ENCODE assay signal across 7 cellular contexts in genomic region chr10:34798654-34799053, GRCh38. TPM values are rescaled to one million over a fixed set of nuclear protein-coding genes. Genes with fewer than 3 reads are reported as not detected.
"Had no signal": no experiment of that assay in that cellular context is flagged by ENCODE, and none has a peak within 500 bp of the region (broad histone marks: within the 10 kb centered on the region; RNA-seq: fewer than 3 reads in every experiment).

No MANE protein-coding gene starts in this region.

- ATAC-seq: K562 had no signal

- H3K36me3 Mint-ChIP-seq: IgD-negative memory B cell had no signal

- H3K27me3 Mint-ChIP-seq: IgD-negative memory B cell had no signal

- H3K27ac ChIP-seq: HL-60, KMS-11 had no signal

- H3K4me3 ChIP-seq: K562 had no signal

- H3K4me2 ChIP-seq: KMS-11 had no signal

- DNase-seq: IMR-90, KBM-7, KG1 had no signal

- H3K9ac ChIP-seq: KMS-11 had no signal

- FAIRE-seq: K562 had no signal

- H3K4me3 Mint-ChIP-seq: IgD-negative memory B cell had no signal

RNA-seq across cellular contexts. Expression of gene PARD3, which starts 16.4 kb away (rescaled TPM):
- polyA plus RNA-seq: IgD-negative memory B cell had no signal
